8 cellular contexts compared by ENCODE assay signal in genomic region chr2:231611273-231612198, GRCh38.
DNase-seq lines count a peak whose midpoint lies in the region; ATAC-seq lines count a peak whose summit lies in the region.

No MANE protein-coding gene starts in this region.

- no peaks in the 10 kb centered on the region for H3K27me3 ChIP-seq in adipocyte (replicated peaks; ENCODE audit: control insufficient read depth, insufficient read depth, low read length)

- peaks cover 32% of the 10 kb centered on the region for H3K4me1 ChIP-seq in adipocyte (ENCODE audit: control insufficient read depth, insufficient read depth, low read length)

- H3K4me3 ChIP-seq in adipocyte (ENCODE audit: low read length), result no peak overlapping the region

- no peak for ATAC-seq in GM19455 (IDR thresholded peaks at IDR 0.05; ENCODE audit: unreplicated experiment)
- no peak for ATAC-seq in GM21390 (IDR thresholded peaks at IDR 0.05; ENCODE audit: unreplicated experiment)

- DNase-seq in SKM-1 treated with dmso at 0.1 percent for 144 hours (lab: John Stamatoyannopoulos, UW; ENCODE audit: unreplicated experiment) (peak; percentile 61), SKM-1 (lab: John Stamatoyannopoulos, UW; ENCODE audit: unreplicated experiment) (no peak), SHP77 treated with DMSO at 0.1 percent for 48 hours (lab: John Stamatoyannopoulos, UW) (peak; percentile 23), adipocyte (ENCODE audit: low read depth) (peak; percentile 74), hepatic stellate cell (ENCODE audit: low spot score) (peak; percentile 91)
- DNase-seq in stimulated activated CD4-positive, alpha-beta T cell treated with anti-CD3 and anti-CD28 coated beads, Interleukin-1b, Interleukin-23, amount 100 ng/mL, for 4 hours (ENCODE audit: low read depth in 2 of 2), result peak; percentile 28 to 34

- peak overlapping the region; percentile 74 for H3K9ac ChIP-seq in adipocyte (ENCODE audit: low read length)

- no peaks in the 10 kb centered on the region for H3K9me3 ChIP-seq in adipocyte (ENCODE audit: control insufficient read depth, low read length)

- H3K36me3 ChIP-seq in adipocyte (ENCODE audit: control insufficient read depth, insufficient read depth, low read length, severe bottlenecking), result no peaks in the 10 kb centered on the region
